In genomic region chr5:72818866-72819534, GRCh38 we compare ENCODE assay signal across 8 cellular contexts. TPM values are rescaled to one million over a fixed set of nuclear protein-coding genes. Genes with fewer than 3 reads are reported as not detected.
DNase-seq lines count a peak whose midpoint lies in the region; ATAC-seq lines count a peak whose summit lies in the region.

No MANE protein-coding gene starts in this region.

- H3K27ac Mint-ChIP-seq in activated CD8-positive, alpha-beta T cell treated with anti-CD3 and anti-CD28 coated beads, Interleukin-2, amount 10 ng/mL, durations not matched to agents 7 days and 5 days, result no peak overlapping the region
- H3K27ac Mint-ChIP-seq in stimulated activated naive B cell treated with anti-CD40 and anti-IgM and Interleukin-4, amounts not matched to agents 10 μg/mL and 1 μg/mL and 100 μg/mL, for 72 hours, result peak overlapping the region; percentile 22

- no peaks in the 10 kb centered on the region for H3K27me3 ChIP-seq in mucosa of stomach (ENCODE audit: control insufficient read depth, insufficient read depth, low read length)

- ATAC-seq in HG02981 (IDR thresholded peaks at IDR 0.05; ENCODE audit: unreplicated experiment) (peak; percentile 26), HG02642 (IDR thresholded peaks at IDR 0.05; ENCODE audit: poor library complexity, unreplicated experiment) (no peak)
- no peak for ATAC-seq in activated CD8-positive, alpha-beta T cell treated with anti-CD3 and anti-CD28 coated beads, Interleukin-2, amount 10 ng/mL, durations not matched to agents 7 days and 5 days
- no peak for ATAC-seq in stimulated activated naive B cell treated with anti-CD40 and anti-IgM and Interleukin-4, amounts not matched to agents 10 μg/mL and 1 μg/mL and 100 μg/mL, for 72 hours (replicated peaks)

- H3K27me3 Mint-ChIP-seq in activated CD8-positive, alpha-beta T cell treated with anti-CD3 and anti-CD28 coated beads, Interleukin-2, amount 10 ng/mL, durations not matched to agents 7 days and 5 days (ENCODE audit: low read depth), result peaks cover 2% of the 10 kb centered on the region
- H3K27me3 Mint-ChIP-seq in stimulated activated naive B cell treated with anti-CD40 and anti-IgM and Interleukin-4, amounts not matched to agents 10 μg/mL and 1 μg/mL and 100 μg/mL, for 72 hours, result no peaks in the 10 kb centered on the region

- POLR2A ChIA-PET in activated CD8-positive, alpha-beta T cell treated with anti-CD3 and anti-CD28 coated beads, Interleukin-2, amount 10 ng/mL, durations not matched to agents 7 days and 5 days (lab: Charles Lee), result no interaction called here

- H3K27ac ChIP-seq in epithelial cell of prostate, result peak overlapping the region; percentile 9

- no peaks in the 10 kb centered on the region for H3K36me3 Mint-ChIP-seq in activated CD8-positive, alpha-beta T cell treated with anti-CD3 and anti-CD28 coated beads, Interleukin-2, amount 10 ng/mL, durations not matched to agents 7 days and 5 days (ENCODE audit: low read depth)
- H3K36me3 Mint-ChIP-seq in stimulated activated naive B cell treated with anti-CD40 and anti-IgM and Interleukin-4, amounts not matched to agents 10 μg/mL and 1 μg/mL and 100 μg/mL, for 72 hours, result peaks cover 0 to 5% of the 10 kb centered on the region in 2 donors

- H3K36me3 ChIP-seq in mucosa of stomach (ENCODE audit: control insufficient read depth, insufficient read depth, low read length), result no peaks in the 10 kb centered on the region

- H3K4me3 Mint-ChIP-seq in activated CD8-positive, alpha-beta T cell treated with anti-CD3 and anti-CD28 coated beads, Interleukin-2, amount 10 ng/mL, durations not matched to agents 7 days and 5 days, result peak overlapping the region; percentile 13
- H3K4me3 Mint-ChIP-seq in stimulated activated naive B cell treated with anti-CD40 and anti-IgM and Interleukin-4, amounts not matched to agents 10 μg/mL and 1 μg/mL and 100 μg/mL, for 72 hours, result no peak overlapping the region

- H3K4me3 ChIP-seq in mucosa of stomach (ENCODE audit: low read length), result no peak overlapping the region

- no peaks in the 10 kb centered on the region for H3K9me3 Mint-ChIP-seq in activated CD8-positive, alpha-beta T cell treated with anti-CD3 and anti-CD28 coated beads, Interleukin-2, amount 10 ng/mL, durations not matched to agents 7 days and 5 days (ENCODE audit: insufficient read depth)
- no peaks in the 10 kb centered on the region for H3K9me3 Mint-ChIP-seq in stimulated activated naive B cell treated with anti-CD40 and anti-IgM and Interleukin-4, amounts not matched to agents 10 μg/mL and 1 μg/mL and 100 μg/mL, for 72 hours

- DNase-seq in DMS 273 (lab: John Stamatoyannopoulos, UW; ENCODE audit: unreplicated experiment) (peak; percentile 85), NCI-H524 treated with DMSO at 0.1 percent for 48 hours (lab: John Stamatoyannopoulos, UW) (peak; percentile 77), epithelial cell of prostate (ENCODE audit: low read depth, low spot score) (no peak)
- peak; percentile 71 for DNase-seq in activated CD8-positive, alpha-beta T cell treated with anti-CD3 and anti-CD28 coated beads, Interleukin-2, amount 10 ng/mL, durations not matched to agents 7 days and 5 days
- DNase-seq in stimulated activated naive B cell treated with anti-CD40 and anti-IgM and Interleukin-4, amounts not matched to agents 10 μg/mL and 1 μg/mL and 100 μg/mL, for 72 hours, result peak; percentile 17

- H3K4me1 ChIP-seq in mucosa of stomach (ENCODE audit: control insufficient read depth, insufficient read depth, low read length), result peaks cover 7% of the 10 kb centered on the region

- peak overlapping the region; percentile 99 for H3K9ac ChIP-seq in mucosa of stomach (ENCODE audit: low read length)

- CTCF ChIA-PET in activated CD8-positive, alpha-beta T cell treated with anti-CD3 and anti-CD28 coated beads, Interleukin-2, amount 10 ng/mL, durations not matched to agents 7 days and 5 days (lab: Charles Lee), result interaction anchor here (0.6 to 5.2 kb wide), 16 partner anchors 10 to 463 kb away, joined by 3 to 68 read pairs (median 4); no protein-coding TSS in a partner anchor

- H3K9me3 ChIP-seq in mucosa of stomach (ENCODE audit: control insufficient read depth, low read length), result no peaks in the 10 kb centered on the region

- peaks cover 31% of the 10 kb centered on the region for H3K4me1 Mint-ChIP-seq in activated CD8-positive, alpha-beta T cell treated with anti-CD3 and anti-CD28 coated beads, Interleukin-2, amount 10 ng/mL, durations not matched to agents 7 days and 5 days (ENCODE audit: low read depth)
- peaks cover 10 to 26% of the 10 kb centered on the region in 2 donors for H3K4me1 Mint-ChIP-seq in stimulated activated naive B cell treated with anti-CD40 and anti-IgM and Interleukin-4, amounts not matched to agents 10 μg/mL and 1 μg/mL and 100 μg/mL, for 72 hours

RNA-seq across cellular contexts. Expression of gene TNPO1, which starts 2.5 kb away (rescaled TPM):
- total RNA-seq in activated CD8-positive, alpha-beta T cell treated with anti-CD3 and anti-CD28 coated beads, Interleukin-2, amount 10 ng/mL, durations not matched to agents 7 days and 5 days, result 10 to 100 TPM; 75.9 to 90.2 TPM
